ENCODE assay signal across 13 cellular contexts in genomic region chr4:86586160-86586572, GRCh38. TPM values are rescaled to one million over a fixed set of nuclear protein-coding genes. Genes with fewer than 3 reads are reported as not detected.
A peak's percentile ranks its signal among the peaks of the same experiment; 100 is the strongest.
DNase-seq lines count a peak whose midpoint lies in the region; ATAC-seq, FAIRE-seq and TF ChIP-seq lines count a peak whose summit lies in the region.
"Had no signal": no experiment of that assay in that cellular context is flagged by ENCODE, and none has a peak within 500 bp of the region (broad histone marks: within the 10 kb centered on the region; RNA-seq: fewer than 3 reads in every experiment).

No MANE protein-coding gene starts in this region.

- H3K4me3 Mint-ChIP-seq in progenitor cell of endocrine pancreas (ENCODE audit: low read depth), result no peak overlapping the region
- H3K4me3 Mint-ChIP-seq in activated T-helper 1 cell treated with anti-CD3 and anti-CD28 coated beads, Interleukin-12 subunit alpha, Interleukin-12 subunit beta, Interleukin-2, Interleukin-4 antibody, amounts not matched to agents 30 ng/mL and 10 ng/mL and 1 ng/mL, durations not matched to agents 14 hours and 24 hours and 36 hours, result no peak overlapping the region
- H3K4me3 Mint-ChIP-seq: activated CD4-positive, alpha-beta T cell treated with anti-CD3 and anti-CD28 coated beads, Interleukin-2, amount 10 ng/mL, durations not matched to agents 7 days and 5 days; CD4-positive, alpha-beta T cell; memory B cell; stimulated activated effector memory CD8-positive, alpha-beta T cell treated with anti-CD3 and anti-CD28 coated beads, Interleukin-12 subunit alpha, Interleukin-12 subunit beta, amount 100 ng/mL, for 72 hours had no signal

- no peaks in the 10 kb centered on the region for H3K9me3 Mint-ChIP-seq in progenitor cell of endocrine pancreas (ENCODE audit: low read depth)
- no peaks in the 10 kb centered on the region for H3K9me3 Mint-ChIP-seq in activated T-helper 1 cell treated with anti-CD3 and anti-CD28 coated beads, Interleukin-12 subunit alpha, Interleukin-12 subunit beta, Interleukin-2, Interleukin-4 antibody, amounts not matched to agents 30 ng/mL and 10 ng/mL and 1 ng/mL, durations not matched to agents 14 hours and 24 hours and 36 hours
- H3K9me3 Mint-ChIP-seq: activated CD4-positive, alpha-beta T cell treated with anti-CD3 and anti-CD28 coated beads, Interleukin-2, amount 10 ng/mL, durations not matched to agents 7 days and 5 days; CD4-positive, alpha-beta T cell; memory B cell; stimulated activated effector memory CD8-positive, alpha-beta T cell treated with anti-CD3 and anti-CD28 coated beads, Interleukin-12 subunit alpha, Interleukin-12 subunit beta, amount 100 ng/mL, for 72 hours had no signal

- peak; percentile 98 for ATAC-seq in esophagus mucosa
- no peak for ATAC-seq in HG02973 (IDR thresholded peaks at IDR 0.05; ENCODE audit: unreplicated experiment)
- ATAC-seq in HG02798 (IDR thresholded peaks at IDR 0.05; ENCODE audit: poor library complexity, unreplicated experiment), result no peak
- no peak for ATAC-seq in HG03095 (IDR thresholded peaks at IDR 0.05; ENCODE audit: unreplicated experiment)
- ATAC-seq: stimulated activated effector memory CD8-positive, alpha-beta T cell treated with anti-CD3 and anti-CD28 coated beads, Interleukin-12 subunit alpha, Interleukin-12 subunit beta, amount 100 ng/mL, for 72 hours had no signal

- H3K36me3 Mint-ChIP-seq in progenitor cell of endocrine pancreas (ENCODE audit: insufficient read depth), result no peaks in the 10 kb centered on the region
- no peaks in the 10 kb centered on the region for H3K36me3 Mint-ChIP-seq in activated T-helper 1 cell treated with anti-CD3 and anti-CD28 coated beads, Interleukin-12 subunit alpha, Interleukin-12 subunit beta, Interleukin-2, Interleukin-4 antibody, amounts not matched to agents 30 ng/mL and 10 ng/mL and 1 ng/mL, durations not matched to agents 14 hours and 24 hours and 36 hours (ENCODE audit: low read depth)
- H3K36me3 Mint-ChIP-seq: memory B cell; stimulated activated effector memory CD8-positive, alpha-beta T cell treated with anti-CD3 and anti-CD28 coated beads, Interleukin-12 subunit alpha, Interleukin-12 subunit beta, amount 100 ng/mL, for 72 hours had no signal

- H3K27me3 Mint-ChIP-seq in progenitor cell of endocrine pancreas, result no peaks in the 10 kb centered on the region
- peaks cover 31% of the 10 kb centered on the region for H3K27me3 Mint-ChIP-seq in activated T-helper 1 cell treated with anti-CD3 and anti-CD28 coated beads, Interleukin-12 subunit alpha, Interleukin-12 subunit beta, Interleukin-2, Interleukin-4 antibody, amounts not matched to agents 30 ng/mL and 10 ng/mL and 1 ng/mL, durations not matched to agents 14 hours and 24 hours and 36 hours (ENCODE audit: insufficient read depth)

- intact Hi-C loops in activated T-helper 1 cell treated with anti-CD3 and anti-CD28 coated beads, Interleukin-12 subunit alpha, Interleukin-12 subunit beta, Interleukin-2, Interleukin-4 antibody, amounts not matched to agents 30 ng/mL and 10 ng/mL and 1 ng/mL, durations not matched to agents 14 hours and 24 hours and 36 hours (cut with micrococcal nuclease), result no loop called here

- H3K4me1 Mint-ChIP-seq in progenitor cell of endocrine pancreas (ENCODE audit: low read depth), result peaks cover 17% of the 10 kb centered on the region
- H3K4me1 Mint-ChIP-seq in activated T-helper 1 cell treated with anti-CD3 and anti-CD28 coated beads, Interleukin-12 subunit alpha, Interleukin-12 subunit beta, Interleukin-2, Interleukin-4 antibody, amounts not matched to agents 30 ng/mL and 10 ng/mL and 1 ng/mL, durations not matched to agents 14 hours and 24 hours and 36 hours (ENCODE audit: low read depth), result no peaks in the 10 kb centered on the region
- H3K4me1 Mint-ChIP-seq: activated CD4-positive, alpha-beta T cell treated with anti-CD3 and anti-CD28 coated beads, Interleukin-2, amount 10 ng/mL, durations not matched to agents 7 days and 5 days; memory B cell; stimulated activated effector memory CD8-positive, alpha-beta T cell treated with anti-CD3 and anti-CD28 coated beads, Interleukin-12 subunit alpha, Interleukin-12 subunit beta, amount 100 ng/mL, for 72 hours had no signal

- peak overlapping the region; percentile 19 for H3K27ac Mint-ChIP-seq in progenitor cell of endocrine pancreas
- H3K27ac Mint-ChIP-seq in activated T-helper 1 cell treated with anti-CD3 and anti-CD28 coated beads, Interleukin-12 subunit alpha, Interleukin-12 subunit beta, Interleukin-2, Interleukin-4 antibody, amounts not matched to agents 30 ng/mL and 10 ng/mL and 1 ng/mL, durations not matched to agents 14 hours and 24 hours and 36 hours, result no peak overlapping the region
- H3K27ac Mint-ChIP-seq: activated CD4-positive, alpha-beta T cell treated with anti-CD3 and anti-CD28 coated beads, Interleukin-2, amount 10 ng/mL, durations not matched to agents 7 days and 5 days; CD4-positive, alpha-beta T cell; memory B cell; stimulated activated effector memory CD8-positive, alpha-beta T cell treated with anti-CD3 and anti-CD28 coated beads, Interleukin-12 subunit alpha, Interleukin-12 subunit beta, amount 100 ng/mL, for 72 hours had no signal

- DNase-seq in GM12891 (ENCODE audit: insufficient read length, low spot score), result no peak
- DNase-seq in NOMO-1 treated with dmso at 0.1 percent for 144 hours (lab: John Stamatoyannopoulos, UW; ENCODE audit: unreplicated experiment), result peak; percentile 87
- DNase-seq in progenitor cell of endocrine pancreas (ENCODE audit: low spot score, unreplicated experiment), result no peak
- no peak for DNase-seq in activated T-helper 1 cell treated with anti-CD3 and anti-CD28 coated beads, Interleukin-12 subunit alpha, Interleukin-12 subunit beta, Interleukin-2, Interleukin-4 antibody, amounts not matched to agents 30 ng/mL and 10 ng/mL and 1 ng/mL, durations not matched to agents 14 hours and 24 hours and 36 hours (ENCODE audit: low spot score)
- DNase-seq: activated CD4-positive, alpha-beta T cell treated with anti-CD3 and anti-CD28 coated beads, Interleukin-2, amount 10 ng/mL, durations not matched to agents 7 days and 5 days; CD4-positive, alpha-beta T cell; spleen had no signal

- TF ChIP-seq POLR2A in GM12891 (IDR thresholded peaks at IDR 0.05; ENCODE audit: low read depth, low read length), result no peak

- peak; percentile 52 for FAIRE-seq in GM12891 (lab: Jason Lieb, UNC)

- no peak for TF ChIP-seq CTCF in progenitor cell of endocrine pancreas (IDR thresholded peaks at IDR 0.05; ENCODE audit: unreplicated experiment)

TF ChIP-seq in GM12891, 5 proteins besides CTCF, POLR2A, EP300 and RAD21:
- no peak for TF ChIP-seq POU2F2 (IDR thresholded peaks at IDR 0.05; ENCODE audit: low read depth, low read length)
- TF ChIP-seq TAF1 (IDR thresholded peaks at IDR 0.05; ENCODE audit: low read depth, low read length), result no peak
- no peak for TF ChIP-seq PAX5 (IDR thresholded peaks at IDR 0.05; ENCODE audit: insufficient read depth, low read length, severe bottlenecking)
- peak; percentile 21; the same call in 1 of the 2 replicates for TF ChIP-seq SPI1 (IDR thresholded peaks at IDR 0.05; ENCODE audit: low read depth, low read length)
- TF ChIP-seq POLR2AphosphoS5 (IDR thresholded peaks at IDR 0.05; ENCODE audit: low read depth, low read length), result no peak

RNA-seq across cellular contexts. Expression of gene PTPN13, which starts 7.9 kb away (rescaled TPM):
- polyA plus RNA-seq in GM12891 (2012; ENCODE audit: low read depth, missing spikeins), result 2.5 TPM
- total RNA-seq in esophagus mucosa (87.3 TPM), progenitor cell of endocrine pancreas (55.2 and 63.1 TPM in 2 replicates)
- 0.44 and 0.66 TPM in 2 replicates for total RNA-seq in activated T-helper 1 cell treated with anti-CD3 and anti-CD28 coated beads, Interleukin-12 subunit alpha, Interleukin-12 subunit beta, Interleukin-2, Interleukin-4 antibody, amounts not matched to agents 30 ng/mL and 10 ng/mL and 1 ng/mL, durations not matched to agents 14 hours and 24 hours and 36 hours

Comparison
In these comparisons a context has a peak if more than half of its experiments do, and no peak if none do; other contexts are left out.
1. RNA of gene PTPN13, which starts 7.9 kb away (total RNA-seq): 87.3 TPM in esophagus mucosa (single experiment) and 55.2 to 63.1 TPM in progenitor cell of endocrine pancreas; 0.44 to 0.66 TPM in activated T-helper 1 cell treated with anti-CD3 and anti-CD28 coated beads, Interleukin-12 subunit alpha, Interleukin-12 subunit beta, Interleukin-2, Interleukin-4 antibody, amounts not matched to agents 30 ng/mL and 10 ng/mL and 1 ng/mL, durations not matched to agents 14 hours and 24 hours and 36 hours; every median in the first group is over 10 times any median in the second.